ENCODE assay signal across 12 cellular contexts in the genomic region with DNA sequence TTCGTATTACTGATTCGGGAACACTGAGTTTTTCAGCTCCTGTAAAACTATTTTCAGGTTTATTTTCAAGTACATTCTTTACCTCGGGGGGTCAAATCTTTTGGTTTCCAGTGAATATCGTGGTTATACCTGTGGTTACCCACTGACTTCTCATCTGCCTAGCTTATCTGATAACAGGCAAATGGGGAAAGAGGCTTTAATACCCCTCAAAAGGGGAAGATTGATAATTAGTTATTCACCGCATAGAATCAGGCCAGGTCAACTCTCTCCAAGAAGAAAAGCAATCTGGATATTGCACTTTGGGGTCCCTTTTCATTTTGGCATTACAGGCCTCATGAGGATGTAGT. TPM values are rescaled to one million over a fixed set of nuclear protein-coding genes. Genes with fewer than 3 reads are reported as not detected.
DNase-seq lines count a peak whose midpoint lies in the region; ATAC-seq and TF ChIP-seq lines count a peak whose summit lies in the region.
"Had no signal": no experiment of that assay in that cellular context is flagged by ENCODE, and none has a peak within 500 bp of the region (broad histone marks: within the 10 kb centered on the region; RNA-seq: fewer than 3 reads in every experiment).

No MANE protein-coding gene starts in this region.

- CTCF ChIA-PET in HEK293T (lab: Yijun Ruan, JAX): no interaction called here

- peak overlapping the region; percentile 57; the same call in 1 of the 2 replicates for H3K9ac ChIP-seq in MM.1S (ENCODE audit: low read length)
- H3K9ac ChIP-seq: parathyroid adenoma had no signal

- POLR2A ChIA-PET in HEK293T (lab: Yijun Ruan, JAX): no interaction called here

- H2AFZ ChIP-seq in MM.1S (ENCODE audit: low read length): peak overlapping the region; percentile 33; the same call in 1 of the 2 replicates
- H2AFZ ChIP-seq: parathyroid adenoma had no signal

- peak; percentile 31 for DNase-seq in MM.1S
- DNase-seq in activated naive CD8-positive, alpha-beta T cell treated with anti-CD3 and anti-CD28 coated beads, Interleukin-2, amount 50 U/mL, for 24 hours: no peak
- DNase-seq in natural killer cell treated with Interleukin-12 subunit alpha and Interleukin-12 subunit beta and Interleukin-15 and Interleukin-18, amount 100 ng/mL, for 72 hours (ENCODE audit: low spot score): no peak
- DNase-seq in HEK293T (ENCODE audit: extremely low spot score): no peak
- DNase-seq in A172 (ENCODE audit: low spot score): no peak
- DNase-seq: DMS 273 treated with DMSO at 0.1 percent for 48 hours, HCEC 1CT, NCI-H1694 had no signal

- no peak for ATAC-seq in activated naive CD8-positive, alpha-beta T cell treated with anti-CD3 and anti-CD28 coated beads, Interleukin-2, amount 50 U/mL, for 24 hours
- ATAC-seq in natural killer cell treated with Interleukin-12 subunit alpha and Interleukin-12 subunit beta and Interleukin-15 and Interleukin-18, amount 100 ng/mL, for 72 hours: no peak
- ATAC-seq in GM21360 (IDR thresholded peaks at IDR 0.05; ENCODE audit: unreplicated experiment) (no peak), GM21576 (IDR thresholded peaks at IDR 0.05; ENCODE audit: unreplicated experiment) (no peak)

- H3K27ac ChIP-seq in DOHH2 (ENCODE audit: low read depth, low read length) (peak overlapping the region; percentile 89), MM.1S (ENCODE audit: low read length) (peak overlapping the region; percentile 75; the same call in 1 of the 2 replicates)
- H3K27ac ChIP-seq: parathyroid adenoma had no signal

- peaks cover 90% of the 10 kb centered on the region for H3K79me2 ChIP-seq in DOHH2 (ENCODE audit: control insufficient read depth, low read length)
- no peaks in the 10 kb centered on the region for H3K79me2 ChIP-seq in MM.1S (ENCODE audit: low read length)
- H3K79me2 ChIP-seq: parathyroid adenoma had no signal

- H3K4me1 ChIP-seq in DOHH2 (ENCODE audit: control insufficient read depth, low read length): peaks cover 96% of the 10 kb centered on the region
- peaks cover 29% of the 10 kb centered on the region for H3K4me1 ChIP-seq in MM.1S (ENCODE audit: low read length)
- H3K4me1 ChIP-seq: parathyroid adenoma had no signal

- H3K9me3 ChIP-seq in DOHH2 (ENCODE audit: control insufficient read depth, insufficient read depth, low read length) (no peaks in the 10 kb centered on the region), MM.1S (replicated peaks; ENCODE audit: insufficient read depth, low read length) (no peaks in the 10 kb centered on the region)

- peak overlapping the region; percentile 85 for H3K4me3 Mint-ChIP-seq in activated naive CD8-positive, alpha-beta T cell treated with anti-CD3 and anti-CD28 coated beads, Interleukin-2, amount 50 U/mL, for 24 hours
- peak overlapping the region; percentile 88 for H3K4me3 Mint-ChIP-seq in natural killer cell treated with Interleukin-12 subunit alpha and Interleukin-12 subunit beta and Interleukin-15 and Interleukin-18, amount 100 ng/mL, for 72 hours

- H3K4me3 ChIP-seq in DOHH2 (ENCODE audit: low read length) (peak overlapping the region; percentile 64), MM.1S (ENCODE audit: low read length) (peak overlapping the region; percentile 59)

- no peak for TF ChIP-seq CTCF in DOHH2 (IDR thresholded peaks at IDR 0.05; ENCODE audit: low read depth, low read length, poor library complexity, severe bottlenecking)
- TF ChIP-seq CTCF in MM.1S (IDR thresholded peaks at IDR 0.05; ENCODE audit: low read length): no peak

- peak overlapping the region; percentile 65 for H3K27ac Mint-ChIP-seq in activated naive CD8-positive, alpha-beta T cell treated with anti-CD3 and anti-CD28 coated beads, Interleukin-2, amount 50 U/mL, for 24 hours
- peak overlapping the region; percentile 91 to 98 for H3K27ac Mint-ChIP-seq in natural killer cell treated with Interleukin-12 subunit alpha and Interleukin-12 subunit beta and Interleukin-15 and Interleukin-18, amount 100 ng/mL, for 72 hours

- H4K20me1 ChIP-seq in DOHH2 (ENCODE audit: control insufficient read depth, insufficient read depth, low read depth, low read length) (peaks cover 6% of the 10 kb centered on the region), MM.1S (ENCODE audit: insufficient read depth, low read length) (no peaks in the 10 kb centered on the region)

- H3K9me3 Mint-ChIP-seq in activated naive CD8-positive, alpha-beta T cell treated with anti-CD3 and anti-CD28 coated beads, Interleukin-2, amount 50 U/mL, for 24 hours: no peaks in the 10 kb centered on the region
- H3K9me3 Mint-ChIP-seq in natural killer cell treated with Interleukin-12 subunit alpha and Interleukin-12 subunit beta and Interleukin-15 and Interleukin-18, amount 100 ng/mL, for 72 hours: peaks cover 6% of the 10 kb centered on the region

- peaks cover 91% of the 10 kb centered on the region for H3K4me1 Mint-ChIP-seq in activated naive CD8-positive, alpha-beta T cell treated with anti-CD3 and anti-CD28 coated beads, Interleukin-2, amount 50 U/mL, for 24 hours
- peaks cover 79 to 91% of the 10 kb centered on the region in 2 donors for H3K4me1 Mint-ChIP-seq in natural killer cell treated with Interleukin-12 subunit alpha and Interleukin-12 subunit beta and Interleukin-15 and Interleukin-18, amount 100 ng/mL, for 72 hours (ENCODE audit: low read depth in 2 of 2)

- peaks cover 28% of the 10 kb centered on the region for H3F3A ChIP-seq in DOHH2 (ENCODE audit: control insufficient read depth, insufficient read depth)
- H3F3A ChIP-seq in MM.1S (ENCODE audit: insufficient read depth, low read length): peaks cover 30% of the 10 kb centered on the region

- H3K27me3 Mint-ChIP-seq in activated naive CD8-positive, alpha-beta T cell treated with anti-CD3 and anti-CD28 coated beads, Interleukin-2, amount 50 U/mL, for 24 hours: no peaks in the 10 kb centered on the region
- H3K27me3 Mint-ChIP-seq in natural killer cell treated with Interleukin-12 subunit alpha and Interleukin-12 subunit beta and Interleukin-15 and Interleukin-18, amount 100 ng/mL, for 72 hours: no peaks in the 10 kb centered on the region

- H3K9me2 ChIP-seq in DOHH2 (replicated peaks; ENCODE audit: control insufficient read depth, low read length) (no peaks in the 10 kb centered on the region), MM.1S (replicated peaks; ENCODE audit: insufficient read depth, low read length) (no peaks in the 10 kb centered on the region)

- H3K36me3 Mint-ChIP-seq in activated naive CD8-positive, alpha-beta T cell treated with anti-CD3 and anti-CD28 coated beads, Interleukin-2, amount 50 U/mL, for 24 hours (ENCODE audit: low read depth): peaks cover 4% of the 10 kb centered on the region
- no peaks in the 10 kb centered on the region for H3K36me3 Mint-ChIP-seq in natural killer cell treated with Interleukin-12 subunit alpha and Interleukin-12 subunit beta and Interleukin-15 and Interleukin-18, amount 100 ng/mL, for 72 hours

- H3K4me2 ChIP-seq in DOHH2 (ENCODE audit: low read length): peak overlapping the region; percentile 80
- H3K4me2 ChIP-seq in MM.1S (ENCODE audit: low read depth, low read length): peak overlapping the region; percentile 79

- H3K27me3 ChIP-seq in DOHH2 (ENCODE audit: control insufficient read depth, low read length) (no peaks in the 10 kb centered on the region), MM.1S (replicated peaks; ENCODE audit: insufficient read depth, low read length) (no peaks in the 10 kb centered on the region)

- H3K36me3 ChIP-seq in DOHH2 (ENCODE audit: control insufficient read depth, low read length) (peaks cover 61% of the 10 kb centered on the region), MM.1S (replicated peaks; ENCODE audit: insufficient read depth, low read length) (no peaks in the 10 kb centered on the region)

TF ChIP-seq in HEK293T, 16 proteins besides CTCF, POLR2A, EP300 and RAD21:
- TF ChIP-seq ZNF384 (IDR thresholded peaks at IDR 0.05): no peak
- TF ChIP-seq BHLHE40 (IDR thresholded peaks at IDR 0.05; ENCODE audit: borderline replicate concordance): no peak
- TF ChIP-seq, protein P1, sequence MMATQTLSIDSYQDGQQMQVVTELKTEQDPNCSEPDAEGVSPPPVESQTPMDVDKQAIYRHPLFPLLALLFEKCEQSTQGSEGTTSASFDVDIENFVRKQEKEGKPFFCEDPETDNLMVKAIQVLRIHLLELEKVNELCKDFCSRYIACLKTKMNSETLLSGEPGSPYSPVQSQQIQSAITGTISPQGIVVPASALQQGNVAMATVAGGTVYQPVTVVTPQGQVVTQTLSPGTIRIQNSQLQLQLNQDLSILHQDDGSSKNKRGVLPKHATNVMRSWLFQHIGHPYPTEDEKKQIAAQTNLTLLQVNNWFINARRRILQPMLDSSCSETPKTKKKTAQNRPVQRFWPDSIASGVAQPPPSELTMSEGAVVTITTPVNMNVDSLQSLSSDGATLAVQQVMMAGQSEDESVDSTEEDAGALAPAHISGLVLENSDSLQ (IDR thresholded peaks at IDR 0.05): no peak
- TF ChIP-seq FOXM1 (IDR thresholded peaks at IDR 0.05; ENCODE audit: borderline replicate concordance): no peak
- no peak for TF ChIP-seq TARDBP (IDR thresholded peaks at IDR 0.05)
- no peak for TF ChIP-seq ELF4 (IDR thresholded peaks at IDR 0.05)
- TF ChIP-seq L3MBTL2 (conservative IDR thresholded peaks at IDR 0.05): no peak
- no peak for TF ChIP-seq ARNT (IDR thresholded peaks at IDR 0.05)
- TF ChIP-seq FOXA1 (IDR thresholded peaks at IDR 0.05): no peak
- TF ChIP-seq HDGF (IDR thresholded peaks at IDR 0.05; ENCODE audit: borderline replicate concordance): no peak
- TF ChIP-seq NFRKB (IDR thresholded peaks at IDR 0.05): no peak
- no peak for TF ChIP-seq SUZ12 (IDR thresholded peaks at IDR 0.05)
- TF ChIP-seq FOXK2 (IDR thresholded peaks at IDR 0.05): no peak
- no peak for TF ChIP-seq LEF1 (IDR thresholded peaks at IDR 0.05; ENCODE audit: borderline replicate concordance)
- no peak for TF ChIP-seq CTBP1 (IDR thresholded peaks at IDR 0.05; ENCODE audit: borderline replicate concordance)
- no peak for TF ChIP-seq SP1 (IDR thresholded peaks at IDR 0.05)
TF ChIP-seq in HEK293T: peak in this region for 0.

RNA-seq across cellular contexts. Expression of a gene that starts 23.0 kb away (rescaled TPM):
- total RNA-seq in natural killer cell treated with Interleukin-12 subunit alpha and Interleukin-12 subunit beta and Interleukin-15 and Interleukin-18, amount 100 ng/mL, for 72 hours: 100 to 1,000 TPM in 1 of 2 donors, 10 to 100 TPM in 1; 67.8 to 121 TPM
- total RNA-seq in A172 (2014; rRNA removed; shearing (Covaris generic)): 38.2 and 48.1 TPM in 2 replicates
